Comparison of ENCODE assay signal across 26 cellular contexts in genomic region chr9:86667307-86667706, GRCh38.
DNase-seq lines count a peak whose midpoint lies in the region; ATAC-seq, FAIRE-seq and TF ChIP-seq lines count a peak whose summit lies in the region.
"Had no signal": no experiment of that assay in that cellular context is flagged by ENCODE, and none has a peak within 500 bp of the region (broad histone marks: within the 10 kb centered on the region; RNA-seq: fewer than 3 reads in every experiment).

No MANE protein-coding gene starts in this region.

- 83 to 88% (median 87%) methylated on average over 4 of the region's 4 CpGs for WGBS in small intestine, 3 donors

- H3K4me3 ChIP-seq in MG63 (no peak overlapping the region), choroid plexus epithelial cell (ENCODE audit: low read depth, low read length) (no peak overlapping the region), small intestine (ENCODE audit: low read depth in 1 of 2, low read length in 2 of 2) (no peak overlapping the region)
- H3K4me3 ChIP-seq: body of pancreas, colonic mucosa, right lobe of liver, uterus had no signal

- peak; percentile 31 to 33 for ATAC-seq in activated naive CD4-positive, alpha-beta T cell treated with anti-CD3 and anti-CD28 coated beads, Interleukin-2, amount 50 U/mL, for 72 hours
- ATAC-seq: body of pancreas, HCT116, right lobe of liver had no signal

- no peaks in the 10 kb centered on the region for H3K4me1 ChIP-seq in small intestine (ENCODE audit: control insufficient read depth in 2 of 2, insufficient read depth in 1 of 2, low read depth in 1 of 2, low read length in 1 of 2)
- H3K4me1 ChIP-seq: body of pancreas, colonic mucosa, parathyroid adenoma, right lobe of liver, uterus had no signal

- no peak overlapping the region for H3K27ac ChIP-seq in small intestine (ENCODE audit: low read depth in 1 of 2, low read length in 1 of 2)
- H3K27ac ChIP-seq: body of pancreas, colonic mucosa, HL-60, parathyroid adenoma, right lobe of liver, uterus had no signal

- DNase-seq in activated naive CD4-positive, alpha-beta T cell treated with anti-CD3 and anti-CD28 coated beads, Interleukin-2, amount 50 U/mL, for 72 hours (ENCODE audit: low spot score in 2 of 2), result no peak
- DNase-seq in activated naive CD4-positive, alpha-beta T cell treated with anti-CD3 and anti-CD28 coated beads, Interleukin-2, amount 50 U/mL, for 16 hours, result no peak
- DNase-seq in MG63 (peak; percentile 5), choroid plexus epithelial cell (ENCODE audit: low read depth) (peak; percentile 64), small intestine (no peak), NOMO-1 (lab: John Stamatoyannopoulos, UW; ENCODE audit: unreplicated experiment in 2 of 2) (no peak), DMS53 treated with DMSO at 0.1 percent for 48 hours (lab: John Stamatoyannopoulos, UW; ENCODE audit: unreplicated experiment) (no peak)
- DNase-seq in stimulated activated CD8-positive, alpha-beta memory T cell treated with anti-CD3 and anti-CD28 coated beads, Interleukin-4, amount 100 ng/mL, for 48 hours, result peak; percentile 31
- DNase-seq: activated naive CD4-positive, alpha-beta T cell treated with Interleukin-2 at 50 U/mL for 16 hours; activated T-cell treated with anti-CD3 and anti-CD28 coated beads for 4 hours; body of pancreas; CD4-positive, CD25-positive, alpha-beta regulatory T cell; colonic mucosa; naive thymus-derived CD4-positive, alpha-beta T cell; NCI-H187 treated with DMSO at 0.1 percent for 48 hours; NCI-H446 treated with DMSO at 0.1 percent for 48 hours; right lobe of liver; SW 1271; uterus had no signal

- no peak for FAIRE-seq in small intestine (lab: Jason Lieb, UNC)
- FAIRE-seq: endometrium, frontal cortex, TTC549 had no signal

- H3K27me3 ChIP-seq in MG63 (no peaks in the 10 kb centered on the region), small intestine (ENCODE audit: control insufficient read depth in 2 of 2, insufficient read depth in 2 of 2, low read length in 2 of 2) (peaks cover 0 to 2% of the 10 kb centered on the region in 2 donors)
- H3K27me3 ChIP-seq: body of pancreas, colonic mucosa, right lobe of liver, uterus had no signal

- peaks cover 5 to 9% of the 10 kb centered on the region in 2 donors for H3K9me3 Mint-ChIP-seq in activated naive CD4-positive, alpha-beta T cell treated with anti-CD3 and anti-CD28 coated beads, Interleukin-2, amount 50 U/mL, for 72 hours
- H3K9me3 Mint-ChIP-seq: memory B cell had no signal

- TF ChIP-seq CTCF in choroid plexus epithelial cell (conservative IDR thresholded peaks at IDR 0.05; ENCODE audit: low read depth, low read length), result no peak

- H3K27ac Mint-ChIP-seq in activated naive CD4-positive, alpha-beta T cell treated with anti-CD3 and anti-CD28 coated beads, Interleukin-2, amount 50 U/mL, for 72 hours, result no peak overlapping the region
- H3K27ac Mint-ChIP-seq: memory B cell; naive thymus-derived CD4-positive, alpha-beta T cell had no signal

- H3K9me3 ChIP-seq in MG63 (peaks cover 7% of the 10 kb centered on the region; the same call in 1 of the 2 replicates), small intestine (ENCODE audit: control insufficient read depth, low read depth) (no peaks in the 10 kb centered on the region)
- H3K9me3 ChIP-seq: body of pancreas, colonic mucosa, right lobe of liver, uterus had no signal

- H3K36me3 ChIP-seq in MG63, result no peaks in the 10 kb centered on the region
- H3K36me3 ChIP-seq in small intestine (ENCODE audit: control insufficient read depth in 2 of 2, insufficient read depth in 2 of 2, low read length in 2 of 2), result no peaks in the 10 kb centered on the region
- H3K36me3 ChIP-seq: colonic mucosa, right lobe of liver, uterus had no signal

- peaks cover 0 to 6% of the 10 kb centered on the region in 2 donors for H3K36me3 Mint-ChIP-seq in activated naive CD4-positive, alpha-beta T cell treated with anti-CD3 and anti-CD28 coated beads, Interleukin-2, amount 50 U/mL, for 72 hours
- H3K36me3 Mint-ChIP-seq: CD4-positive, CD25-positive, alpha-beta regulatory T cell; memory B cell had no signal

Comparison
In these comparisons a context has a peak if more than half of its experiments do, and no peak if none do; other contexts are left out.
1. DNase-seq: peak in MG63 (single experiment), choroid plexus epithelial cell (single experiment) and stimulated activated CD8-positive, alpha-beta memory T cell treated with anti-CD3 and anti-CD28 coated beads, Interleukin-4, amount 100 ng/mL, for 48 hours (single experiment); none in activated naive CD4-positive, alpha-beta T cell treated with anti-CD3 and anti-CD28 coated beads, Interleukin-2, amount 50 U/mL, for 72 hours (0 of 2), activated naive CD4-positive, alpha-beta T cell treated with anti-CD3 and anti-CD28 coated beads, Interleukin-2, amount 50 U/mL, for 16 hours (single experiment), small intestine (single experiment), NOMO-1 (0 of 2) and DMS53 treated with DMSO at 0.1 percent for 48 hours (single experiment).